15 cellular contexts compared by ENCODE assay signal in the genomic region with DNA sequence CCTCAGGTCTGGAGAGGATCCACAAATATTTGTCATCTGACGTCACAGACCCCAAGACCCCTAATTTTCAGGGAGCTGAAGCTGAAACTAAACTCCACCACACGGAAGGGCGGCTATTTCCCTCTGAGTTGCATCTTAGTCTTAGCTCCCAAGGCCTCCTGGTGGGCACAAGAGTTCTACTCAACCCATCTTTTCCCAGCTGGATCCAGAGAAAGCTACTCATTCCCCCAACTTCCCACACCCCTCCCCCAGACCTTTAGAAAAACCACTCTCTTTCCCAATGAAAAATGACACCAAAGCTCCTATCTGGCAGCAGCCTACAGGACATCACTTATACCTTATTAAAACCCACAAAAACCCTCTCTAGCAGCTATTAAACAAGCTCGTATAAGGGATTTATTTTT.
"Had no signal": no experiment of that assay in that cellular context is flagged by ENCODE, and none has a peak within 500 bp of the region (broad histone marks: within the 10 kb centered on the region; RNA-seq: fewer than 3 reads in every experiment).

No MANE protein-coding gene starts in this region.

- H3K4me1 ChIP-seq: pancreas, tibial artery, uterus had no signal

- H3K4me3 ChIP-seq: lung, pancreas, tibial artery, uterus had no signal

- H3K36me3 ChIP-seq: pancreas, tibial artery, uterus had no signal

- H3K4me1 Mint-ChIP-seq: naive B cell had no signal

- ATAC-seq: esophagus mucosa, left colon, pancreas had no signal

- H3K9me3 ChIP-seq: pancreas, tibial artery, uterus had no signal

- DNase-seq: activated CD8-positive, alpha-beta memory T cell treated with anti-CD3 and anti-CD28 coated beads for 24 hours; amniotic stem cell; caudate nucleus; hypothalamus; left colon; naive B cell; pancreas; stimulated activated CD4-positive, alpha-beta T cell treated with anti-CD3 and anti-CD28 coated beads, Interleukin-2, amount 100 ng/mL, for 48 hours; stimulated activated naive B cell treated with anti-CD40 and anti-IgM and Interleukin-4, amounts not matched to agents 10 μg/mL and 1 μg/mL and 100 μg/mL, for 72 hours; tibial artery; uterus had no signal

- H3K27ac Mint-ChIP-seq: activated naive CD8-positive, alpha-beta T cell; naive B cell; stimulated activated naive B cell treated with anti-CD40 and anti-IgM and Interleukin-4, amounts not matched to agents 10 μg/mL and 1 μg/mL and 100 μg/mL, for 72 hours; T-helper 2 cell treated with Interferon-gamma antibody and Interleukin-4, amounts not matched to agents 5 μg/mL and 100 μg/mL, for 36 hours had no signal

- H3K27me3 Mint-ChIP-seq: activated naive CD8-positive, alpha-beta T cell had no signal

- H3K27ac ChIP-seq: pancreas, tibial artery, uterus had no signal

- H3K27me3 ChIP-seq: pancreas, tibial artery, uterus had no signal

- H3K9me3 Mint-ChIP-seq: stimulated activated naive B cell treated with anti-CD40 and anti-IgM and Interleukin-4, amounts not matched to agents 10 μg/mL and 1 μg/mL and 100 μg/mL, for 72 hours; T-helper 2 cell treated with Interferon-gamma antibody and Interleukin-4, amounts not matched to agents 5 μg/mL and 100 μg/mL, for 36 hours had no signal

- H3K4me3 Mint-ChIP-seq: activated naive CD8-positive, alpha-beta T cell; naive B cell; stimulated activated naive B cell treated with anti-CD40 and anti-IgM and Interleukin-4, amounts not matched to agents 10 μg/mL and 1 μg/mL and 100 μg/mL, for 72 hours; T-helper 2 cell treated with Interferon-gamma antibody and Interleukin-4, amounts not matched to agents 5 μg/mL and 100 μg/mL, for 36 hours had no signal
